Comparison of ENCODE assay signal across 14 cellular contexts in the genomic region with DNA sequence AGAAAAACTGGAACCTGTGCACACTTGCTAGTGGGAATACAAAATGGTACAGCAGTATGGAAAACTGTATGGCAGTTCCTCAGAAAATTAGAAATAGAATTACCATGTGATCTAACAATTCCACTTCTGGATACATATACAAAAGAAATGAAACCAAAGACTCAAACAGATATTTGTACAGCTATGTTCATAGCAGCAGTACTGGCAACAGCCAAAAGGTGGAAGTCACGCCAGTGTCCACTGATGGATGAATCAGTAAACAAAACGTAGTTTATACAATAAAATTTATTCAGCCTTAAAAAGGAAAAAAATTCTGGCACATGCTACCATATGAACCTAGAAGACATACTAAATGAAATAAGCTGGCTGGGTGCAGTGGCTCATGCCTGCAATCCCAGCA. TPM values are rescaled to one million over a fixed set of nuclear protein-coding genes. Genes with fewer than 3 reads are reported as not detected.
"Had no signal": no experiment of that assay in that cellular context is flagged by ENCODE, and none has a peak within 500 bp of the region (broad histone marks: within the 10 kb centered on the region; RNA-seq: fewer than 3 reads in every experiment).

No MANE protein-coding gene starts in this region.

- H3K27ac ChIP-seq: ascending aorta, esophagus squamous epithelium, thyroid gland had no signal

- H3K4me3 ChIP-seq: ascending aorta, esophagus squamous epithelium, thyroid gland had no signal

- H3K9me3 Mint-ChIP-seq: activated T-helper 17 cell treated with anti-CD3 and anti-CD28 coated beads, Interleukin-2, amount 50 U/mL, for 72 hours had no signal

- H3K27me3 ChIP-seq: ascending aorta, esophagus squamous epithelium, thyroid gland had no signal

- H3K4me1 ChIP-seq: ascending aorta, esophagus squamous epithelium, thyroid gland had no signal

- H3K27me3 Mint-ChIP-seq: activated naive CD4-positive, alpha-beta T cell treated with anti-CD3 and anti-CD28 coated beads, Interleukin-2, amount 10 ng/mL, durations not matched to agents 7 days and 5 days; activated T-helper 17 cell treated with anti-CD3 and anti-CD28 coated beads, Interleukin-2, amount 50 U/mL, for 72 hours; stimulated activated naive B cell treated with anti-CD40 and anti-IgM and Interleukin-4, amounts not matched to agents 10 μg/mL and 1 μg/mL and 100 μg/mL, for 72 hours had no signal

- H3K27ac Mint-ChIP-seq: activated naive CD4-positive, alpha-beta T cell treated with anti-CD3 and anti-CD28 coated beads, Interleukin-2, amount 10 ng/mL, durations not matched to agents 7 days and 5 days; activated T-helper 17 cell treated with anti-CD3 and anti-CD28 coated beads, Interleukin-2, amount 50 U/mL, for 72 hours; nephron; stimulated activated naive B cell treated with anti-CD40 and anti-IgM and Interleukin-4, amounts not matched to agents 10 μg/mL and 1 μg/mL and 100 μg/mL, for 72 hours had no signal

- ATAC-seq: activated T-helper 17 cell treated with anti-CD3 and anti-CD28 coated beads, Interleukin-2, amount 50 U/mL, for 72 hours; stimulated activated naive B cell treated with anti-CD40 and anti-IgM and Interleukin-4, amounts not matched to agents 10 μg/mL and 1 μg/mL and 100 μg/mL, for 72 hours had no signal

- H3K4me1 Mint-ChIP-seq: activated naive CD4-positive, alpha-beta T cell treated with anti-CD3 and anti-CD28 coated beads, Interleukin-2, amount 10 ng/mL, durations not matched to agents 7 days and 5 days; activated T-helper 17 cell treated with anti-CD3 and anti-CD28 coated beads, Interleukin-2, amount 50 U/mL, for 72 hours; nephron had no signal

- H3K9me3 ChIP-seq: thyroid gland had no signal

- H3K4me3 Mint-ChIP-seq: activated naive CD4-positive, alpha-beta T cell treated with anti-CD3 and anti-CD28 coated beads, Interleukin-2, amount 10 ng/mL, durations not matched to agents 7 days and 5 days; activated T-helper 17 cell treated with anti-CD3 and anti-CD28 coated beads, Interleukin-2, amount 50 U/mL, for 72 hours; nephron; stimulated activated naive B cell treated with anti-CD40 and anti-IgM and Interleukin-4, amounts not matched to agents 10 μg/mL and 1 μg/mL and 100 μg/mL, for 72 hours had no signal

- DNase-seq: activated CD4-positive, alpha-beta T cell treated with anti-CD3 and anti-CD28 coated beads, Interleukin-2, amount 50 U/mL, for 4 hours; activated CD4-positive, CD25-positive, alpha-beta regulatory T cell treated with anti-CD3 and anti-CD28 coated beads, Interleukin-2, amount 50 U/mL, for 72 hours; activated naive CD4-positive, alpha-beta T cell treated with anti-CD3 and anti-CD28 coated beads, Interleukin-2, amount 10 ng/mL, durations not matched to agents 7 days and 5 days; esophagus squamous epithelium; foreskin melanocyte; kidney glomerular epithelial cell; occipital lobe; stimulated activated CD4-positive, alpha-beta T cell treated with anti-CD3 and anti-CD28 coated beads, Interleukin-2, amount 100 ng/mL, for 48 hours; stimulated activated naive B cell treated with anti-CD40 and anti-IgM and Interleukin-4, amounts not matched to agents 10 μg/mL and 1 μg/mL and 100 μg/mL, for 72 hours; T1000; thyroid gland had no signal

RNA-seq across cellular contexts. Expression of a gene that starts 42.0 kb away (rescaled TPM):
- total RNA-seq: ascending aorta had no signal
